Comparison of ENCODE assay signal across 8 cellular contexts in the genomic region with DNA sequence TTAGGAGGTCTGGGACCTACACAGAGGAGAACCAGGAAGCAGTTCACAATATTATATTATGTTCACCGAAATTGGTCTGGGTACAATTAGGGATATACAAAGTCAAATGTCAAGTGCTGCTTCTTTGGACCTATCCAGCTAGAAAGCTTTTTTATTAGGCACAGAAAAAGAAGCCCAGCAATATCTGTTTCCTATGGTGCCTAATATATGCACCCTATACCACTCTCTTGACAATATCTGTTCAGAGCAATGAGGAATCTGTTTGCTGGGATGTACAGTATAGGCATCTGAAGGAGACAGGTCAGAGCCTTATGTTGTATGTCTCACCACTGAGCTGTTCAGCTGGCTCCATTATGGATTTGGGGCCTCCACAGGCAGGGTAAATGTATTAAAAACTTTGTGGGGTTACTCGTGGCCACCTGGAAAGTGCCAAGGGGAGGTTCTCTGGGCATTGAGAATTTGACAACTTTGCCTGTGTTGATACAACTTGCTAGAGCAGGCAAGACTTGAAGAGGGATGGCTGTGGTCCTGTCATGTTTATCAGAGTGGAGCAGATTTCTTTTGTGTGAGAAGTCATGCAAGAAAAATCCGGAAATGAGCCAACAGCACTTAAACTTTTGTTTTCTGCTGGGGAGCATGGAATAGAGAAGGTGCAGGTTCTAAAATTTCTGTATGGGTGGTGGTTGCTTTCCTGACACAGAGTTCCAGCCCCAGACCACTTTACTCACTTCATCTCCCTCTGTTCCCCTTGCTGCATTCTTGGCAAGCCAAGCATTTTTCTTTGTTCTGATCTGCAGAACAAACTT. TPM values are rescaled to one million over a fixed set of nuclear protein-coding genes. Genes with fewer than 3 reads are reported as not detected.
DNase-seq lines count a peak whose midpoint lies in the region; ATAC-seq, FAIRE-seq and TF ChIP-seq lines count a peak whose summit lies in the region.

No MANE protein-coding gene starts in this region.

- WGBS in A549 (ENCODE audit: missing lambda C conversion rate) = 63% methylated on average over 3 of the region's 3 CpGs
- WGBS in upper lobe of left lung, 2 donors = 29% methylated on average over 3 of the region's 3 CpGs
- whole genome bisulfite sequencing in lower leg skin, 2 donors = 43 to 45% methylated on average over 3 of the region's 3 CpGs

- intact Hi-C loops in lower leg skin (cut with DNase I; ENCODE audit: low total_unique reads) = no loop called here
- intact Hi-C loops in A673 (cut with micrococcal nuclease; ENCODE audit: unreplicated experiment) = no loop called here

- no peak for TF ChIP-seq CTCF in A549 (IDR thresholded peaks at IDR 0.05)
- no peak for TF ChIP-seq CTCF in WTC11 (IDR thresholded peaks at IDR 0.05)
- no peak for TF ChIP-seq CTCF in upper lobe of left lung (IDR thresholded peaks at IDR 0.05)
- no peak for TF ChIP-seq CTCF in lower leg skin (IDR thresholded peaks at IDR 0.05)
- no peak for TF ChIP-seq CTCF in A673 (conservative IDR thresholded peaks at IDR 0.05; ENCODE audit: low read depth, low read length)

- ATAC-seq in A549 (peak; percentile 19 to 61; a peak in 3 of 6 replicates), GM21390 (IDR thresholded peaks at IDR 0.05; ENCODE audit: unreplicated experiment) (peak; percentile 30), WTC11 (peak; percentile 35), upper lobe of left lung (ENCODE audit: low FRiP score in 2 of 2) (no peak), HG02840 (IDR thresholded peaks at IDR 0.05; ENCODE audit: low FRiP score, unreplicated experiment) (no peak)

- no peak for TF ChIP-seq RAD21 in A549 (conservative IDR thresholded peaks at IDR 0.05 in 1 of 2, IDR thresholded peaks at IDR 0.05 in 1 of 2)

- FAIRE-seq in A549 (lab: Jason Lieb, UNC) = no peak

- 0 out of 2 replicates have a peak overlapping the region, but pooled peaks have one; percentile 0 for H3K27ac Mint-ChIP-seq in WTC11

- H3K27ac ChIP-seq in A549 = peak overlapping the region in 1 of 2 experiments; percentile 49; a peak in 3 of 6 replicates
- H3K27ac ChIP-seq in upper lobe of left lung = peak overlapping the region; percentile 70 to 83 (median 78)
- H3K27ac ChIP-seq in A673 (ENCODE audit: low read depth, low read length, poor library complexity, severe bottlenecking) = no peak overlapping the region

- peak overlapping the region; percentile 15; the same call in 2 of the 3 replicates for H3K4me2 ChIP-seq in A549

- POLR2A ChIA-PET in A549 (lab: Yijun Ruan, JAX) (no interaction called here), WTC11 (lab: Charles Lee) (interaction anchor here (0.5 to 1.6 kb wide), 3 partner anchors 22 to 160 kb away, joined by 3 to 6 read pairs (median 3); no protein-coding TSS in a partner anchor), A673 (lab: Charles Lee; ENCODE audit: low non-redundant PET) (no interaction called here)

- no peaks in the 10 kb centered on the region for H3K9me3 ChIP-seq in A549
- no peaks in the 10 kb centered on the region for H3K9me3 ChIP-seq in upper lobe of left lung
- no peaks in the 10 kb centered on the region for H3K9me3 ChIP-seq in A673 (ENCODE audit: low read depth, low read length, poor library complexity, severe bottlenecking)

- peaks cover 26% of the 10 kb centered on the region for H3K4me1 Mint-ChIP-seq in WTC11

- no peaks in the 10 kb centered on the region for H3K27me3 ChIP-seq in upper lobe of left lung
- no peaks in the 10 kb centered on the region for H3K27me3 ChIP-seq in A673 (replicated peaks; ENCODE audit: insufficient read depth, low read depth, low read length, poor library complexity)

- CTCF ChIA-PET in A549 (lab: Yijun Ruan, JAX) (interaction anchor here (0.8 to 3.3 kb wide), 7 partner anchors 10 to 208 kb away, joined by 3 to 24 read pairs (median 4); a partner anchor contains a TSS), WTC11 (lab: Charles Lee) (interaction anchor here (0.8 to 7.0 kb wide), 3 partner anchors 10 to 207 kb away, joined by 3 to 40 read pairs (median 6); a partner anchor contains a TSS), A673 (lab: Charles Lee) (interaction anchor here (1.2 kb wide), 1 partner anchor 11 kb away, joined by 6 read pairs; a partner anchor contains a TSS)

- H3K4me3 ChIP-seq in A549 = no peak overlapping the region
- no peak overlapping the region for H3K4me3 ChIP-seq in upper lobe of left lung
- no peak overlapping the region for H3K4me3 ChIP-seq in lower leg skin (ENCODE audit: low read depth, poor library complexity, severe bottlenecking)
- no peak overlapping the region for H3K4me3 ChIP-seq in A673 (ENCODE audit: low read depth, low read length, poor library complexity, severe bottlenecking)

- H3K4me1 ChIP-seq in A549 (peaks cover 18% of the 10 kb centered on the region), upper lobe of left lung (peaks cover 51 to 69% (median 53%) of the 10 kb centered on the region in 4 donors), A673 (ENCODE audit: insufficient read depth, low read length, poor library complexity, severe bottlenecking) (no peaks in the 10 kb centered on the region)

- H3K4me3 Mint-ChIP-seq in WTC11 = no peak overlapping the region

- H3K27me3 Mint-ChIP-seq in WTC11 (ENCODE audit: low read depth) = peaks cover 13% of the 10 kb centered on the region

- TF ChIP-seq POLR2A in A549 (IDR thresholded peaks at IDR 0.05; ENCODE audit: low read length) (no peak), upper lobe of left lung (IDR thresholded peaks at IDR 0.05) (no peak), lower leg skin (IDR thresholded peaks at IDR 0.05) (no peak)

- no peaks in the 10 kb centered on the region for H3K9me3 Mint-ChIP-seq in WTC11

- H3K36me3 Mint-ChIP-seq in WTC11 = no peaks in the 10 kb centered on the region

- BruUV-seq in A673 (replicated peaks; lab: Mats Ljungman, UMichigan) = no TSS peak

- H3K36me3 ChIP-seq in upper lobe of left lung (no peaks in the 10 kb centered on the region), A673 (ENCODE audit: insufficient read depth, low read length, poor library complexity, severe bottlenecking) (no peaks in the 10 kb centered on the region)

- DNase-seq in A549 (ENCODE audit: low read depth in 1 of 2, low spot score in 1 of 2) (no peak), WTC11 (ENCODE audit: low spot score) (no peak), islet precursor cell (peak; percentile 61), upper lobe of left lung (no peak), lower leg skin (ENCODE audit: low spot score in 2 of 2) (no peak), A673 (ENCODE audit: low spot score) (no peak)

- no peak for TF ChIP-seq EP300 in A549 (IDR thresholded peaks at IDR 0.05)
- no peak for TF ChIP-seq EP300 in upper lobe of left lung (IDR thresholded peaks at IDR 0.05)

TF ChIP-seq in A549, 52 proteins besides CTCF, POLR2A, EP300 and RAD21 (continues in another document):
- no peak for TF ChIP-seq FOSL2 (IDR thresholded peaks at IDR 0.05)
- TF ChIP-seq FOSL2 (CRISPR knock-in tag; IDR thresholded peaks at IDR 0.05) = no peak
- no peak for TF ChIP-seq HDAC2 (IDR thresholded peaks at IDR 0.05)

TF ChIP-seq in WTC11, 78 proteins besides CTCF, POLR2A, EP300 and RAD21 (continues in another document):
- TF ChIP-seq, protein P1, sequence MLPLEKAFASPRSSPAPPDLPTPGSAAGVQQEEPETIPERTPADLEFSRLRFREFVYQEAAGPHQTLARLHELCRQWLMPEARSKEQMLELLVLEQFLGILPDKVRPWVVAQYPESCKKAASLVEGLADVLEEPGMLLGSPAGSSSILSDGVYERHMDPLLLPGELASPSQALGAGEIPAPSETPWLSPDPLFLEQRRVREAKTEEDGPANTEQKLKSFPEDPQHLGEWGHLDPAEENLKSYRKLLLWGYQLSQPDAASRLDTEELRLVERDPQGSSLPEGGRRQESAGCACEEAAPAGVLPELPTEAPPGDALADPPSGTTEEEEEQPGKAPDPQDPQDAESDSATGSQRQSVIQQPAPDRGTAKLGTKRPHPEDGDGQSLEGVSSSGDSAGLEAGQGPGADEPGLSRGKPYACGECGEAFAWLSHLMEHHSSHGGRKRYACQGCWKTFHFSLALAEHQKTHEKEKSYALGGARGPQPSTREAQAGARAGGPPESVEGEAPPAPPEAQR (CRISPR knock-in tag; IDR thresholded peaks at IDR 0.05) = no peak

RNA-seq across cellular contexts. Expression of a gene that starts 10.1 kb away (rescaled TPM):
- polyA plus RNA-seq in A549 (2011; rRNA removed) (38.7 and 42.5 TPM in 2 replicates), A549 (2017; fragmentation: RNase III; extraction: RNeasy Plus Mini Kit Qiagen cat#74134 plus additional on column Dnase treatment) (32.8 to 35.3 TPM (median 35.2 TPM) in 3 replicates)
- 22.4 and 26.1 TPM in 2 replicates for polyA plus RNA-seq in A549 (2012; cell fraction: cytosol; rRNA removed)
- 40.8 and 56.0 TPM in 2 replicates for polyA plus RNA-seq in A549 (2012; cell fraction: nucleus; rRNA removed)
- polyA minus RNA-seq in A549 (2011; rRNA and poly(A)+ RNA removed) = 60.6 and 70.8 TPM in 2 replicates
- total RNA-seq in WTC11 (2021) (17.0 to 18.0 TPM (median 17.4 TPM) in 3 replicates), upper lobe of left lung (10 to 100 TPM; 39.7 to 81.8 (median 56.5) TPM), lower leg skin (10 to 100 TPM; 43.7 to 75.9 (median 64.9) TPM), A673 (2021) (14.2 and 18.6 TPM in 2 replicates)

RNA-seq across cellular contexts. Expression of a gene that starts 24.8 kb away (rescaled TPM):
- 41.1 and 54.3 TPM in 2 replicates for polyA plus RNA-seq in A549 (2011; rRNA removed)
- 111 and 157 TPM in 2 replicates for polyA plus RNA-seq in A549 (2012; cell fraction: cytosol; rRNA removed)
- polyA plus RNA-seq in A549 (2012; cell fraction: nucleus; rRNA removed) = 59.8 and 100 TPM in 2 replicates
- polyA plus RNA-seq in A549 (2017; fragmentation: RNase III; extraction: RNeasy Plus Mini Kit Qiagen cat#74134 plus additional on column Dnase treatment) = 55.0 to 64.3 TPM (median 62.2 TPM) in 3 replicates
- polyA minus RNA-seq in A549 (2011; rRNA and poly(A)+ RNA removed) = 87.2 and 95.3 TPM in 2 replicates
- 28.8 to 33.6 TPM (median 28.8 TPM) in 3 replicates for total RNA-seq in WTC11 (2021)
- total RNA-seq in upper lobe of left lung = 100 to 1,000 TPM in 2 of 6 donors, 10 to 100 TPM in 4; 67.0 to 137 (median 85.1) TPM
- total RNA-seq in lower leg skin = 10 to 100 TPM; 57.0 to 75.9 (median 64.0) TPM
- total RNA-seq in A673 (2021) = 27.6 and 33.9 TPM in 2 replicates

RNA-seq across cellular contexts. Expression of a gene that starts 57.2 kb away (rescaled TPM):
- 35.2 and 49.2 TPM in 2 replicates for polyA plus RNA-seq in A549 (2011; rRNA removed)
- polyA plus RNA-seq in A549 (2012; cell fraction: cytosol; rRNA removed) = 47.6 and 65.5 TPM in 2 replicates
- polyA plus RNA-seq in A549 (2012; cell fraction: nucleus; rRNA removed) = 65.2 and 78.0 TPM in 2 replicates
- polyA plus RNA-seq in A549 (2017; fragmentation: RNase III; extraction: RNeasy Plus Mini Kit Qiagen cat#74134 plus additional on column Dnase treatment) = 31.4 to 32.4 TPM (median 32.1 TPM) in 3 replicates
- polyA minus RNA-seq in A549 (2011; rRNA and poly(A)+ RNA removed) = 49.4 and 59.3 TPM in 2 replicates
- 38.2 to 43.0 TPM (median 40.7 TPM) in 3 replicates for total RNA-seq in WTC11 (2021)
- total RNA-seq in upper lobe of left lung = 100 to 1,000 TPM in 1 of 6 donors, 10 to 100 TPM in 5; 19.5 to 106 (median 25.2) TPM
- total RNA-seq in lower leg skin = 10 to 100 TPM; 45.6 to 59.6 (median 51.9) TPM
- total RNA-seq in A673 (2021) = 16.2 and 21.3 TPM in 2 replicates

Comparison
In these comparisons a context has a peak if more than half of its experiments do, and no peak if none do; other contexts are left out.
1. ATAC-seq: peak in A549 (2 of 2), GM21390 (single experiment) and WTC11 (single experiment); none in upper lobe of left lung (0 of 2) and HG02840 (single experiment).